ENCODE assay signal across 27 cellular contexts in genomic region chr4:138887341-138887740, GRCh38.
"Had no signal": no experiment of that assay in that cellular context is flagged by ENCODE, and none has a peak within 500 bp of the region (broad histone marks: within the 10 kb centered on the region; RNA-seq: fewer than 3 reads in every experiment).

No MANE protein-coding gene starts in this region.

- H3K4me3 Mint-ChIP-seq: naive thymus-derived CD8-positive, alpha-beta T cell; nephron; neural progenitor cell; stimulated activated effector memory CD8-positive, alpha-beta T cell treated with anti-CD3 and anti-CD28 coated beads, Interleukin-12 subunit alpha, Interleukin-12 subunit beta, amount 100 ng/mL, for 72 hours; stimulated activated naive B cell treated with anti-CD40 and anti-IgM and Interleukin-4, amounts not matched to agents 10 μg/mL and 1 μg/mL and 100 μg/mL, for 72 hours; stimulated activated naive CD8-positive, alpha-beta T cell treated with anti-CD3 and anti-CD28 coated beads, Interleukin-15, Interleukin-2, amounts not matched to agents 100 ng/mL and 50 ng/mL, for 24 hours; type B pancreatic cell had no signal

- H3K27me3 ChIP-seq: neural progenitor cell, ovary, right lobe of liver, sigmoid colon, stomach, thyroid gland, tibial nerve, upper lobe of right lung, uterus had no signal

- DNase-seq: naive thymus-derived CD8-positive, alpha-beta T cell; occipital lobe; ovary; psoas muscle; right cardiac atrium; right lobe of liver; sigmoid colon; small intestine; stimulated activated CD4-positive, alpha-beta T cell treated with anti-CD3 and anti-CD28 coated beads, Interleukin-15, amount 100 ng/mL, for 24 hours; stimulated activated CD4-positive, alpha-beta T cell treated with anti-CD3 and anti-CD28 coated beads, Interleukin-2, amount 100 ng/mL, for 24 hours; stimulated activated CD4-positive, alpha-beta T cell treated with anti-CD3 and anti-CD28 coated beads, Interleukin-2, amount 100 ng/mL, for 48 hours; stimulated activated CD4-positive, alpha-beta T cell treated with anti-CD3 and anti-CD28 coated beads, Interleukin-4, amount 100 ng/mL, for 24 hours; stimulated activated naive B cell treated with anti-CD40 and anti-IgM and Interleukin-4, amounts not matched to agents 10 μg/mL and 1 μg/mL and 100 μg/mL, for 72 hours; stimulated activated naive CD4-positive, alpha-beta T cell treated with Interleukin-2 at 50 U/mL for 16 hours; stomach; thyroid gland; upper lobe of right lung; uterus had no signal

- H3K4me1 ChIP-seq: parathyroid adenoma, right lobe of liver, sigmoid colon, stomach, thyroid gland, tibial nerve, upper lobe of right lung, uterus had no signal

- H3K9me3 ChIP-seq: ovary, psoas muscle, right lobe of liver, sigmoid colon, stomach, thoracic aorta, thyroid gland, tibial nerve, upper lobe of right lung, uterus had no signal

- H3K27me3 Mint-ChIP-seq: progenitor cell of endocrine pancreas, type B pancreatic cell had no signal

- H3K4me3 ChIP-seq: neural progenitor cell, ovary, psoas muscle, right lobe of liver, sigmoid colon, stomach, thoracic aorta, thyroid gland, tibial nerve, upper lobe of right lung, uterus had no signal

- H3K79me2 ChIP-seq: parathyroid adenoma had no signal

- H3K4me1 Mint-ChIP-seq: naive thymus-derived CD8-positive, alpha-beta T cell; stimulated activated effector memory CD8-positive, alpha-beta T cell treated with anti-CD3 and anti-CD28 coated beads, Interleukin-12 subunit alpha, Interleukin-12 subunit beta, amount 100 ng/mL, for 72 hours; stimulated activated naive B cell treated with anti-CD40 and anti-IgM and Interleukin-4, amounts not matched to agents 10 μg/mL and 1 μg/mL and 100 μg/mL, for 72 hours had no signal

- H3K27ac ChIP-seq: neural progenitor cell, ovary, parathyroid adenoma, psoas muscle, right lobe of liver, sigmoid colon, stomach, thoracic aorta, thyroid gland, tibial nerve, upper lobe of right lung, uterus had no signal

- H3K27ac Mint-ChIP-seq: naive thymus-derived CD8-positive, alpha-beta T cell; nephron; neural progenitor cell; progenitor cell of endocrine pancreas; stimulated activated effector memory CD8-positive, alpha-beta T cell treated with anti-CD3 and anti-CD28 coated beads, Interleukin-12 subunit alpha, Interleukin-12 subunit beta, amount 100 ng/mL, for 72 hours; stimulated activated naive B cell treated with anti-CD40 and anti-IgM and Interleukin-4, amounts not matched to agents 10 μg/mL and 1 μg/mL and 100 μg/mL, for 72 hours; stimulated activated naive CD8-positive, alpha-beta T cell treated with anti-CD3 and anti-CD28 coated beads, Interleukin-15, Interleukin-2, amounts not matched to agents 100 ng/mL and 50 ng/mL, for 24 hours; type B pancreatic cell had no signal

- H3K36me3 Mint-ChIP-seq: naive thymus-derived CD8-positive, alpha-beta T cell; neural progenitor cell; stimulated activated effector memory CD8-positive, alpha-beta T cell treated with anti-CD3 and anti-CD28 coated beads, Interleukin-12 subunit alpha, Interleukin-12 subunit beta, amount 100 ng/mL, for 72 hours; stimulated activated naive B cell treated with anti-CD40 and anti-IgM and Interleukin-4, amounts not matched to agents 10 μg/mL and 1 μg/mL and 100 μg/mL, for 72 hours; type B pancreatic cell had no signal

- ATAC-seq: naive thymus-derived CD8-positive, alpha-beta T cell; psoas muscle; right cardiac atrium; right lobe of liver; stimulated activated effector memory CD8-positive, alpha-beta T cell treated with anti-CD3 and anti-CD28 coated beads, Interleukin-12 subunit alpha, Interleukin-12 subunit beta, amount 100 ng/mL, for 72 hours; stimulated activated naive B cell treated with anti-CD40 and anti-IgM and Interleukin-4, amounts not matched to agents 10 μg/mL and 1 μg/mL and 100 μg/mL, for 72 hours; upper lobe of right lung had no signal

- H2AFZ ChIP-seq: neural progenitor cell had no signal

- H3K36me3 ChIP-seq: neural progenitor cell, ovary, right lobe of liver, sigmoid colon, stomach, thoracic aorta, thyroid gland, tibial nerve, upper lobe of right lung, uterus had no signal

- H3K4me2 ChIP-seq: neural progenitor cell had no signal

- H3K9ac ChIP-seq: neural progenitor cell, parathyroid adenoma had no signal

- FAIRE-seq: small intestine had no signal
